Comparison of ENCODE assay signal across 8 cellular contexts in genomic region chr1:1540015-1540816, GRCh38. TPM values are rescaled to one million over a fixed set of nuclear protein-coding genes. Genes with fewer than 3 reads are reported as not detected.
A peak's percentile ranks its signal among the peaks of the same experiment; 100 is the strongest.
DNase-seq lines count a peak whose midpoint lies in the region; ATAC-seq, FAIRE-seq and TF ChIP-seq lines count a peak whose summit lies in the region.

Gene TMEM240, minus strand, starts transcription at chr1:1540624. Its CDS starts 278 bp downstream, at chr1:1540346.

- H3K9ac ChIP-seq in subcutaneous abdominal adipose tissue (ENCODE audit: low read length in 5 of 5): peak within 1 kb of the TSS in 4 of 5 donors; percentile 38 to 64 (median 58)

- H3K27ac Mint-ChIP-seq in Caco-2 (ENCODE audit: unreplicated experiment): no peak within 1 kb of the TSS

- no peak for TF ChIP-seq CTCF in AG04450 (IDR thresholded peaks at IDR 0.05; ENCODE audit: low read depth, low read length)
- TF ChIP-seq CTCF in Caco-2 (IDR thresholded peaks at IDR 0.05; ENCODE audit: insufficient read depth in 1 of 2, low read depth in 1 of 2, low read length in 1 of 2, severe bottlenecking in 1 of 2, unreplicated experiment in 1 of 2): no peak

- DNase-seq in AG04450 (ENCODE audit: low read depth, low spot score) (peak; percentile 32), NCI-H2196 treated with DMSO at 0.1 percent for 48 hours (lab: John Stamatoyannopoulos, UW; ENCODE audit: unreplicated experiment) (peak; percentile 17), activated gamma-delta T cell treated with Interleukin-2 at 50 U/mL for 16 hours (peak; percentile 46), frontal cortex (ENCODE audit: low spot score in 2 of 2) (peak; percentile 87 to 91), nucleus accumbens (lab: John Stamatoyannopoulos, UW) (peak in 53 of 56 donors; percentile 5 to 90 (median 59)), Caco-2 (no peak)

- POLR2A ChIA-PET in AG04450 (lab: Yijun Ruan, JAX) (no interaction called here), Caco-2 (lab: Charles Lee) (no interaction called here)

- CTCF ChIA-PET in AG04450 (lab: Charles Lee) (no interaction called here), Caco-2 (lab: Charles Lee) (no interaction called here)

- H3K4me3 ChIP-seq in AG04450 (ENCODE audit: low read depth, low read length) (peak within 1 kb of the TSS; percentile 69), subcutaneous abdominal adipose tissue (ENCODE audit: low read depth in 1 of 5, low read length in 5 of 5) (peak within 1 kb of the TSS in 4 of 5 donors; percentile 48 to 64 (median 56)), Caco-2 (ENCODE audit: low read depth, low read length) (no peak within 1 kb of the TSS)

- H3K4me1 ChIP-seq in subcutaneous abdominal adipose tissue (ENCODE audit: control insufficient read depth in 5 of 5, insufficient read depth in 5 of 5, low read length in 5 of 5) (peaks cover 0 to 24% (median 16%) of the 10 kb centered on the region in 5 donors), Caco-2 (no peaks in the 10 kb centered on the region)

- H3K9me3 Mint-ChIP-seq in Caco-2 (ENCODE audit: unreplicated experiment): no peaks in the 10 kb centered on the region

- BruUV-seq in Caco-2 (replicated peaks; lab: Mats Ljungman, UMichigan): no TSS peak

- H3K27me3 ChIP-seq in AG04450 (ENCODE audit: control insufficient read depth, insufficient read depth, low read length) (no peaks in the 10 kb centered on the region), subcutaneous abdominal adipose tissue (ENCODE audit: control insufficient read depth in 5 of 5, insufficient read depth in 4 of 5, low read length in 5 of 5) (no peaks in the 10 kb centered on the region), Caco-2 (replicated peaks; ENCODE audit: control insufficient read depth, insufficient read depth, low read length) (no peaks in the 10 kb centered on the region)

- H3K9me3 ChIP-seq in AG04450 (ENCODE audit: control insufficient read depth, insufficient read depth, low read length): no peaks in the 10 kb centered on the region; the same call in 1 of the 2 replicates
- no peaks in the 10 kb centered on the region for H3K9me3 ChIP-seq in subcutaneous abdominal adipose tissue (ENCODE audit: control insufficient read depth in 5 of 5, low read length in 5 of 5)
- no peaks in the 10 kb centered on the region for H3K9me3 ChIP-seq in Caco-2

- H3K36me3 ChIP-seq in subcutaneous abdominal adipose tissue (ENCODE audit: control insufficient read depth in 5 of 5, insufficient read depth in 5 of 5, low read length in 5 of 5): peaks cover 0 to 42% (median 26%) of the 10 kb centered on the region in 5 donors
- no peaks in the 10 kb centered on the region for H3K36me3 ChIP-seq in Caco-2 (ENCODE audit: control insufficient read depth, insufficient read depth, low read length)

- peaks cover 40% of the 10 kb centered on the region for H3K36me3 Mint-ChIP-seq in Caco-2 (ENCODE audit: insufficient read depth, unreplicated experiment)

- no peak within 1 kb of the TSS for H3K4me3 Mint-ChIP-seq in Caco-2 (ENCODE audit: unreplicated experiment)

- no peak for FAIRE-seq in frontal cortex (lab: Jason Lieb, UNC)

- H3K27me3 Mint-ChIP-seq in Caco-2 (ENCODE audit: insufficient read depth, unreplicated experiment): no peaks in the 10 kb centered on the region

- no peaks in the 10 kb centered on the region for H3K4me1 Mint-ChIP-seq in Caco-2 (ENCODE audit: low read depth, unreplicated experiment)

- ATAC-seq in HG02981 (IDR thresholded peaks at IDR 0.05; ENCODE audit: unreplicated experiment): no peak

- no peak within 1 kb of the TSS for H3K27ac ChIP-seq in AG04450 (ENCODE audit: low read depth, low read length)
- no peak within 1 kb of the TSS for H3K27ac ChIP-seq in subcutaneous abdominal adipose tissue (ENCODE audit: low read depth, low read length)

- intact Hi-C loops in Caco-2 (cut with micrococcal nuclease; ENCODE audit: unreplicated experiment): no loop called here

RNA-seq across cellular contexts. Expression of gene TMEM240, which starts in this region (rescaled TPM):
- polyA plus RNA-seq in AG04450 (2011; rRNA removed): 5.1 and 7.2 TPM in 2 replicates
- 0.74 and 2.6 TPM in 2 replicates for polyA minus RNA-seq in AG04450 (2011; rRNA and poly(A)+ RNA removed)
- total RNA-seq in frontal cortex: 16.3 TPM
- total RNA-seq in Caco-2 (2022): 1.0 and 1.2 TPM in 2 replicates

Comparison
In these comparisons a context has a peak if more than half of its experiments do, and no peak if none do; other contexts are left out.
1. DNase-seq: peak in AG04450 (single experiment), NCI-H2196 treated with DMSO at 0.1 percent for 48 hours (single experiment), activated gamma-delta T cell treated with Interleukin-2 at 50 U/mL for 16 hours (single experiment), frontal cortex (2 of 2) and nucleus accumbens (53 of 56); none in Caco-2 (0 of 2).